In genomic region chr10:119539359-119539651, GRCh38 we compare ENCODE assay signal across 13 cellular contexts. TPM values are rescaled to one million over a fixed set of nuclear protein-coding genes. Genes with fewer than 3 reads are reported as not detected.
DNase-seq lines count a peak whose midpoint lies in the region; ATAC-seq and TF ChIP-seq lines count a peak whose summit lies in the region.
"Had no signal": no experiment of that assay in that cellular context is flagged by ENCODE, and none has a peak within 500 bp of the region (broad histone marks: within the 10 kb centered on the region; RNA-seq: fewer than 3 reads in every experiment).

No MANE protein-coding gene starts in this region.

- H3K4me1 Mint-ChIP-seq in Calu3 (ENCODE audit: low read depth, unreplicated experiment) (peaks cover 26% of the 10 kb centered on the region), type B pancreatic cell (ENCODE audit: unreplicated experiment) (peaks cover 34% of the 10 kb centered on the region)
- peaks cover 56% of the 10 kb centered on the region for H3K4me1 Mint-ChIP-seq in activated naive CD8-positive, alpha-beta T cell treated with anti-CD3 and anti-CD28 coated beads, Interleukin-2, amount 10 ng/mL, durations not matched to agents 7 days and 5 days
- peaks cover 44 to 76% (median 68%) of the 10 kb centered on the region in 4 donors for H3K4me1 Mint-ChIP-seq in naive thymus-derived CD8-positive, alpha-beta T cell

- H3K9me3 Mint-ChIP-seq in Calu3 (ENCODE audit: low read depth, unreplicated experiment) = no peaks in the 10 kb centered on the region
- H3K9me3 Mint-ChIP-seq in activated naive CD8-positive, alpha-beta T cell treated with anti-CD3 and anti-CD28 coated beads, Interleukin-2, amount 10 ng/mL, durations not matched to agents 7 days and 5 days = no peaks in the 10 kb centered on the region
- no peaks in the 10 kb centered on the region for H3K9me3 Mint-ChIP-seq in naive thymus-derived CD8-positive, alpha-beta T cell
- no peaks in the 10 kb centered on the region for H3K9me3 Mint-ChIP-seq in type B pancreatic cell

- no peak overlapping the region for H3K27ac ChIP-seq in OCI-LY7 (ENCODE audit: low read depth, low read length, poor library complexity, severe bottlenecking)
- H3K27ac ChIP-seq: left lung, parathyroid adenoma, tibial artery had no signal

- H3K79me2 ChIP-seq in OCI-LY7 (ENCODE audit: insufficient read depth, low read depth, low read length) = no peaks in the 10 kb centered on the region
- H3K79me2 ChIP-seq: parathyroid adenoma had no signal

- TF ChIP-seq CTCF in Calu3 (IDR thresholded peaks at IDR 0.05; ENCODE audit: unreplicated experiment) (no peak), OCI-LY7 (conservative IDR thresholded peaks at IDR 0.05; ENCODE audit: low read length) (no peak), type B pancreatic cell (conservative IDR thresholded peaks at IDR 0.05) (no peak)

- DNase-seq in Calu3 = peak; percentile 47
- DNase-seq in OCI-LY7 (ENCODE audit: low spot score) = no peak
- DNase-seq in activated naive CD8-positive, alpha-beta T cell treated with anti-CD3 and anti-CD28 coated beads, Interleukin-2, amount 10 ng/mL, durations not matched to agents 7 days and 5 days = no peak
- DNase-seq in naive thymus-derived CD8-positive, alpha-beta T cell = peak in 1 of 10 donors; percentile 40
- DNase-seq in nucleus accumbens (lab: John Stamatoyannopoulos, UW) = no peak
- DNase-seq in left ventricle myocardium superior = no peak
- no peak for DNase-seq in A172 (ENCODE audit: low spot score)
- no peak for DNase-seq in type B pancreatic cell (ENCODE audit: extremely low spot score, unreplicated experiment)
- DNase-seq: foreskin melanocyte, left lung, NCI-H69, tibial artery had no signal

- H4K20me1 ChIP-seq in OCI-LY7 (ENCODE audit: insufficient read depth, low read length) = no peaks in the 10 kb centered on the region

- peaks cover 12% of the 10 kb centered on the region for H3K36me3 Mint-ChIP-seq in Calu3 (ENCODE audit: insufficient read depth, unreplicated experiment)
- peaks cover 7% of the 10 kb centered on the region for H3K36me3 Mint-ChIP-seq in activated naive CD8-positive, alpha-beta T cell treated with anti-CD3 and anti-CD28 coated beads, Interleukin-2, amount 10 ng/mL, durations not matched to agents 7 days and 5 days
- H3K36me3 Mint-ChIP-seq in naive thymus-derived CD8-positive, alpha-beta T cell = peaks cover 0 to 21% (median 0%) of the 10 kb centered on the region in 3 donors
- H3K36me3 Mint-ChIP-seq in type B pancreatic cell = no peaks in the 10 kb centered on the region

- no peaks in the 10 kb centered on the region for H3K27me3 Mint-ChIP-seq in Calu3 (ENCODE audit: unreplicated experiment)
- H3K27me3 Mint-ChIP-seq in activated naive CD8-positive, alpha-beta T cell treated with anti-CD3 and anti-CD28 coated beads, Interleukin-2, amount 10 ng/mL, durations not matched to agents 7 days and 5 days = no peaks in the 10 kb centered on the region
- H3K27me3 Mint-ChIP-seq in naive thymus-derived CD8-positive, alpha-beta T cell = no peaks in the 10 kb centered on the region
- H3K27me3 Mint-ChIP-seq in type B pancreatic cell = peaks cover 64% of the 10 kb centered on the region

- no peaks in the 10 kb centered on the region for H3K9me3 ChIP-seq in OCI-LY7 (ENCODE audit: low read length)
- H3K9me3 ChIP-seq: left lung, tibial artery had no signal

- BruUV-seq in Calu3 (replicated peaks; lab: Mats Ljungman, UMichigan) (no TSS peak), OCI-LY7 (replicated peaks; lab: Mats Ljungman, UMichigan) (no TSS peak)

- H3K4me3 Mint-ChIP-seq in Calu3 (ENCODE audit: low read depth, unreplicated experiment) = no peak overlapping the region
- peak overlapping the region; percentile 89 for H3K4me3 Mint-ChIP-seq in activated naive CD8-positive, alpha-beta T cell treated with anti-CD3 and anti-CD28 coated beads, Interleukin-2, amount 10 ng/mL, durations not matched to agents 7 days and 5 days
- H3K4me3 Mint-ChIP-seq in naive thymus-derived CD8-positive, alpha-beta T cell = peak overlapping the region; percentile 76 to 98 (median 95)
- H3K4me3 Mint-ChIP-seq in type B pancreatic cell = no peak overlapping the region

- H3K4me3 ChIP-seq in OCI-LY7 (ENCODE audit: low read depth, low read length, poor library complexity, severe bottlenecking) = no peak overlapping the region
- H3K4me3 ChIP-seq: left lung, tibial artery had no signal

- H3K4me1 ChIP-seq in OCI-LY7 (ENCODE audit: insufficient read depth, low read length, poor library complexity, severe bottlenecking) = peaks cover 48% of the 10 kb centered on the region

- POLR2A ChIA-PET in OCI-LY7 (lab: Charles Lee) = interaction anchor here (1.1 to 2.1 kb wide), 2 partner anchors 10 to 22 kb away, joined by 3 to 7 read pairs; no protein-coding TSS in a partner anchor
- POLR2A ChIA-PET in activated naive CD8-positive, alpha-beta T cell treated with anti-CD3 and anti-CD28 coated beads, Interleukin-2, amount 10 ng/mL, durations not matched to agents 7 days and 5 days (lab: Charles Lee) = interaction anchor here (0.5 to 8.2 kb wide), 6 partner anchors 9 to 94 kb away, joined by 3 to 95 read pairs (median 4); no protein-coding TSS in a partner anchor
- POLR2A ChIA-PET in naive thymus-derived CD8-positive, alpha-beta T cell (lab: Charles Lee) = interaction anchor here (0.7 to 16.6 kb wide), 8 partner anchors 10 to 387 kb away, joined by 4 to 674 read pairs (median 10); partner anchors contain the start of genes BAG3 and GRK5

- H3K27ac Mint-ChIP-seq in Calu3 (ENCODE audit: unreplicated experiment) = no peak overlapping the region
- H3K27ac Mint-ChIP-seq in activated naive CD8-positive, alpha-beta T cell treated with anti-CD3 and anti-CD28 coated beads, Interleukin-2, amount 10 ng/mL, durations not matched to agents 7 days and 5 days = peak overlapping the region; percentile 98
- H3K27ac Mint-ChIP-seq in naive thymus-derived CD8-positive, alpha-beta T cell = peak overlapping the region; percentile 94 to 99 (median 96)
- no peak overlapping the region for H3K27ac Mint-ChIP-seq in type B pancreatic cell

- H3K36me3 ChIP-seq in OCI-LY7 (ENCODE audit: insufficient read depth, low read length) = no peaks in the 10 kb centered on the region
- H3K36me3 ChIP-seq: left lung, tibial artery had no signal

- H3K4me2 ChIP-seq in OCI-LY7 (ENCODE audit: low read length) = peak overlapping the region; percentile 38

- intact Hi-C loops in Calu3 (cut with micrococcal nuclease; ENCODE audit: unreplicated experiment) (no loop called here), OCI-LY7 (cut with micrococcal nuclease; ENCODE audit: unreplicated experiment) (no loop called here), left ventricle myocardium superior (cut with micrococcal nuclease) (no loop called here)

- ATAC-seq in activated naive CD8-positive, alpha-beta T cell treated with anti-CD3 and anti-CD28 coated beads, Interleukin-2, amount 10 ng/mL, durations not matched to agents 7 days and 5 days (ENCODE audit: low read depth) = no peak
- no peak for ATAC-seq in naive thymus-derived CD8-positive, alpha-beta T cell
- ATAC-seq in left ventricle myocardium superior = no peak
- ATAC-seq: left lung had no signal

- H3K9me2 ChIP-seq in OCI-LY7 (ENCODE audit: insufficient read depth, low read length) = no peaks in the 10 kb centered on the region

- CTCF ChIA-PET in Calu3 (lab: Charles Lee) = interaction anchor here (0.6 to 0.7 kb wide), 2 partner anchors 56 to 82 kb away, joined by 3 read pairs; no protein-coding TSS in a partner anchor
- CTCF ChIA-PET in OCI-LY7 (lab: Charles Lee; ENCODE audit: unreplicated experiment) = no interaction called here

- H2AFZ ChIP-seq in OCI-LY7 (ENCODE audit: low read length) = no peak overlapping the region
- H2AFZ ChIP-seq: parathyroid adenoma had no signal

RNA-seq across cellular contexts. Expression of gene RGS10, which starts 3.2 kb away (rescaled TPM):
- total RNA-seq in Calu3 (2022) = 8.3 and 10.8 TPM in 2 replicates
- 16.9 and 22.5 TPM in 2 replicates for total RNA-seq in OCI-LY7 (2014; rRNA removed; shearing (Covaris generic))
- total RNA-seq in OCI-LY7 (2022) = 45.2 and 48.8 TPM in 2 replicates
- total RNA-seq in activated naive CD8-positive, alpha-beta T cell treated with anti-CD3 and anti-CD28 coated beads, Interleukin-2, amount 10 ng/mL, durations not matched to agents 7 days and 5 days = 100 to 1,000 TPM; 157 to 159 TPM
- 100 to 1,000 TPM; 251 to 268 TPM for total RNA-seq in naive thymus-derived CD8-positive, alpha-beta T cell
- polyA plus RNA-seq in naive thymus-derived CD8-positive, alpha-beta T cell = 100 to 1,000 TPM; 409 to 533 (median 504) TPM
- 7.0 TPM for total RNA-seq in left ventricle myocardium superior
- total RNA-seq in A172 (2014; rRNA removed; shearing (Covaris generic)) = 74.7 and 106 TPM in 2 replicates
- total RNA-seq in type B pancreatic cell (ENCODE audit: low replicate concordance) = 10.2 and 16.0 TPM in 2 replicates

RNA-seq across cellular contexts. Expression of gene TIAL1, which starts 57.5 kb away (rescaled TPM):
- total RNA-seq in Calu3 (2022) (82.6 and 91.6 TPM in 2 replicates), OCI-LY7 (2022) (172 and 174 TPM in 2 replicates), left ventricle myocardium superior (78.1 TPM), type B pancreatic cell (ENCODE audit: low replicate concordance) (132 and 153 TPM in 2 replicates)
- total RNA-seq in OCI-LY7 (2014; rRNA removed; shearing (Covaris generic)) = 61.1 and 67.6 TPM in 2 replicates
- 100 to 1,000 TPM; 192 to 199 TPM for total RNA-seq in activated naive CD8-positive, alpha-beta T cell treated with anti-CD3 and anti-CD28 coated beads, Interleukin-2, amount 10 ng/mL, durations not matched to agents 7 days and 5 days
- 100 to 1,000 TPM; 215 to 224 TPM for total RNA-seq in naive thymus-derived CD8-positive, alpha-beta T cell
- 10 to 100 TPM in 1 of 3 donors, 1 to 10 TPM in 2; 9.3 to 12.9 (median 9.4) TPM for polyA plus RNA-seq in naive thymus-derived CD8-positive, alpha-beta T cell
- 52.4 and 62.5 TPM in 2 replicates for total RNA-seq in A172 (2014; rRNA removed; shearing (Covaris generic))

Comparison
In these comparisons a context has a peak if more than half of its experiments do, and no peak if none do; other contexts are left out.
1. H3K27ac Mint-ChIP-seq: peak in activated naive CD8-positive, alpha-beta T cell treated with anti-CD3 and anti-CD28 coated beads, Interleukin-2, amount 10 ng/mL, durations not matched to agents 7 days and 5 days (single experiment) and naive thymus-derived CD8-positive, alpha-beta T cell (10 of 10); none in Calu3 (single experiment) and type B pancreatic cell (single experiment).
2. H3K4me3 Mint-ChIP-seq: peak in activated naive CD8-positive, alpha-beta T cell treated with anti-CD3 and anti-CD28 coated beads, Interleukin-2, amount 10 ng/mL, durations not matched to agents 7 days and 5 days (single experiment) and naive thymus-derived CD8-positive, alpha-beta T cell (10 of 10); none in Calu3 (single experiment) and type B pancreatic cell (single experiment).